In the genomic region with DNA sequence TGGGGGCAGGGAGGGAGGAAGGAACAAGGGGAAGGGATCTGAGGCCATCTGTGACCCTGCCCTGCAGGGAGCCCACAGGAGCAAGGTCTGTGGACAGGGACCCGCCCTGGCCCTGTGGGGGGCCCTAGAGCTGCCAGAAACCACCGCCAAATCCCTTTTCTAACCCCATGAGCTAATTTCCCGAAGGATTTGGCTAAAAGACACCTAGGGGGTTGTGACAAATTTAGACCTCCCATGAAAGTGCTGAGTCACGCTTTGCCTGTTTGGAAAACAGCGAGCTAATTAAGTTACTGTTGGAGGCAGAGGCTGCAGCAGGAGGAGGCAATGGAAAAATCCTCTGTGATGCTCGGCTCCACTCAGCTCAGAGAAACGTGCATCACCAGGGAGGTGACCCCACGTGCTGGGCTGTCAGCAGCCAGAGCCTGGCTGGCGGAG, we compare ENCODE assay signal across 12 cellular contexts. TPM values are rescaled to one million over a fixed set of nuclear protein-coding genes. Genes with fewer than 3 reads are reported as not detected.
DNase-seq lines count a peak whose midpoint lies in the region; ATAC-seq and TF ChIP-seq lines count a peak whose summit lies in the region.
"Had no signal": no experiment of that assay in that cellular context is flagged by ENCODE, and none has a peak within 500 bp of the region (broad histone marks: within the 10 kb centered on the region; RNA-seq: fewer than 3 reads in every experiment).

No MANE protein-coding gene starts in this region.

- no peaks in the 10 kb centered on the region for H3K36me3 ChIP-seq in mucosa of descending colon (ENCODE audit: low read depth)

- peak; percentile 67 for DNase-seq in D341Med (ENCODE audit: low spot score)
- peak; percentile 77 for DNase-seq in NCI-H2171 treated with DMSO at 0.1 percent for 48 hours (lab: John Stamatoyannopoulos, UW)
- DNase-seq in cerebellum (ENCODE audit: low spot score) = peak; percentile 81
- no peak for DNase-seq in mucosa of descending colon
- no peak for DNase-seq in COLO829 (ENCODE audit: low spot score)
- no peak for DNase-seq in activated CD8-positive, alpha-beta memory T cell treated with anti-CD3 and anti-CD28 coated beads, Interleukin-2, amount 50 U/mL, for 48 hours
- no peak for DNase-seq in activated CD4-positive, alpha-beta T cell treated with anti-CD3 and anti-CD28 coated beads for 4 hours
- DNase-seq: mammary epithelial cell, NCI-H510A had no signal

- intact Hi-C loops in mucosa of descending colon (cut with DNase I, micrococcal nuclease) = no loop called here

- TF ChIP-seq CTCF in mucosa of descending colon (IDR thresholded peaks at IDR 0.05) = no peak

- H3K4me3 ChIP-seq in mucosa of descending colon = no peak overlapping the region

- no peaks in the 10 kb centered on the region for H3K9me3 ChIP-seq in mucosa of descending colon

- ATAC-seq in mucosa of descending colon (peak; percentile 19), HG02884 (IDR thresholded peaks at IDR 0.05; ENCODE audit: unreplicated experiment) (no peak)

- no peaks in the 10 kb centered on the region for H3K4me1 ChIP-seq in mucosa of descending colon (ENCODE audit: low read depth)

RNA-seq across cellular contexts. Expression of a gene that starts 49.9 kb away (rescaled TPM):
- total RNA-seq in cerebellum (68.8 TPM), mucosa of descending colon (10 to 100 TPM in 2 of 3 donors, 1 to 10 TPM in 1; 4.6 to 17.7 (median 13.9) TPM)
- total RNA-seq: activated CD8-positive, alpha-beta memory T cell treated with anti-CD3 and anti-CD28 coated beads for 36 hours; LHCN-M2 had no signal

Comparison
In these comparisons a context has a peak if more than half of its experiments do, and no peak if none do; other contexts are left out.
1. DNase-seq: peak in D341Med (single experiment), NCI-H2171 treated with DMSO at 0.1 percent for 48 hours (single experiment) and cerebellum (single experiment); none in mucosa of descending colon (0 of 3), COLO829 (single experiment), activated CD8-positive, alpha-beta memory T cell treated with anti-CD3 and anti-CD28 coated beads, Interleukin-2, amount 50 U/mL, for 48 hours (single experiment) and activated CD4-positive, alpha-beta T cell treated with anti-CD3 and anti-CD28 coated beads for 4 hours (0 of 2).